Comparison of ENCODE assay signal across 1 cellular context in the genomic region with DNA sequence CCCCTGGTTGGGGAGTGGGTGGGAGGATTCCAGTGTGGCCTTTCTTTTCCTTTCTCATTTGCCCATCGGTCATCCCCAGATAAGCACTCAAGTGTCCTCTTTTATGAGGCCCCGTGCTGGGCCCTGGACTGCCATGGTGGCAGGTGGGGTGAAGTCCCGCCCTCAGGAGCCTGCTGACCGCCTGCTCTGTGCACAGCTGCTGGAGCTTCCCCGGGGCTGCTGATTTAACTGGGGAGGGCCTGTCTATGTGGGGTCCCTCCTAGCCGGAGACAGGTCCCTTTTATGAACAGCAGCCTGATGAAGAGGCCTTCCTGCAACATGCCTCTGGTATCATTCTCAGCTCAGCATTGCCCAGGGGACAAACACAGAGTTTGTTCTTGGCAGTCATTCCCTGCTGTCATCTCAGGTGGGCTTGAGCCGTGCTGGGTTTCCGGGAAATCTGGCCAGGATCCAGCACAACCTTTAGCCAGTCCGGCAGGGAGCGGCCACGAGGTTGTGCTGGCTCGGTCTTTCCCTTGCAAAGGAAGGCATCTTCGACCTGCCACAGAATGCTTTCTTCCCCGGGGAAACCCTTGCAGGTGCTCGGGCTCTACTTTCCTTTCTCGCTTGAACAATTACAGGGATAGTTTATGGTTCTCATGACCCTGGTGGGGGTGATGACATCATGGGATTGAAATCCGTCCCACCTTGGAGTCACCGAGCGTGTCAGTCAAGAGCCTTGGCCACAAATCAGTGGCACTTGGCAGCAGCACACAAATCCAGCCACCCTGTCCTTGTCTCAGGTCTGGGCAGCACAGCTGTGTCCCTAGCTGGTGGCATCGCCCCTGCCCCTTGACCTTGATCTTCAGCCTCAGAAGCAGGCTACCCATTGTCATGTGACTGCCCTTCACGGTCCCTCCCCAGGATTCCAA.
TF ChIP-seq lines count a peak whose summit lies in the region.

No MANE protein-coding gene starts in this region.

TF ChIP-seq in H1, 55 proteins besides CTCF, POLR2A, EP300 and RAD21:
- no peak for TF ChIP-seq CHD7 (IDR thresholded peaks at IDR 0.05; ENCODE audit: insufficient replicate concordance, low read length)
- TF ChIP-seq CTBP2 (IDR thresholded peaks at IDR 0.05; ENCODE audit: borderline replicate concordance, insufficient read depth, insufficient read length, low read length), result no peak
- TF ChIP-seq ATF3 (IDR thresholded peaks at IDR 0.05; ENCODE audit: insufficient read depth, low read depth, low read length), result no peak
- no peak for TF ChIP-seq ZNF274 (IDR thresholded peaks at IDR 0.05; ENCODE audit: borderline replicate concordance, extremely low read depth, low read length)
- no peak for TF ChIP-seq RNF2 (IDR thresholded peaks at IDR 0.05; ENCODE audit: borderline replicate concordance, low read depth, low read length, missing control alignments, poor library complexity, severe bottlenecking)
- TF ChIP-seq CHD1 (IDR thresholded peaks at IDR 0.05; ENCODE audit: low read depth, low read length), result no peak
- TF ChIP-seq NANOG (IDR thresholded peaks at IDR 0.05; ENCODE audit: insufficient read depth, low read depth, low read length, poor library complexity, severe bottlenecking), result no peak
- TF ChIP-seq TEAD4 (IDR thresholded peaks at IDR 0.05; ENCODE audit: low read depth, low read length), result no peak
TF ChIP-seq in H1: peak in this region for 0.
